ENCODE assay signal across 8 cellular contexts in genomic region chr15:83066761-83067637, GRCh38. TPM values are rescaled to one million over a fixed set of nuclear protein-coding genes. Genes with fewer than 3 reads are reported as not detected.
A peak's percentile ranks its signal among the peaks of the same experiment; 100 is the strongest.
DNase-seq lines count a peak whose midpoint lies in the region; TF ChIP-seq lines count a peak whose summit lies in the region.

Gene BTBD1 (minus strand): TSS chr15:83067252. CDS start chr15:83067151, 101 bp downstream.

- no peak for TF ChIP-seq CTCF in suprapubic skin (IDR thresholded peaks at IDR 0.05)

- H3K9me3 ChIP-seq in HAP-1 (no peaks in the 10 kb centered on the region; the same call in 1 of the 2 replicates), SK-N-MC (ENCODE audit: low read depth, low read length) (no peaks in the 10 kb centered on the region), suprapubic skin (no peaks in the 10 kb centered on the region)

- H3K36me3 ChIP-seq in HAP-1 (replicated peaks) (peaks cover under 1% of the 10 kb centered on the region; the same call in 1 of the 2 replicates), SK-N-MC (ENCODE audit: insufficient read depth, low read length) (no peaks in the 10 kb centered on the region), suprapubic skin (no peaks in the 10 kb centered on the region)

- TF ChIP-seq EP300 in suprapubic skin (IDR thresholded peaks at IDR 0.05), result no peak

- TF ChIP-seq POLR2A in suprapubic skin (IDR thresholded peaks at IDR 0.05), result peak; percentile 67 to 85

- H3K4me3 ChIP-seq in HAP-1 (peak within 1 kb of the TSS; percentile 60), SK-N-MC (peak within 1 kb of the TSS; percentile 95), suprapubic skin (peak within 1 kb of the TSS; percentile 78)

- peak within 1 kb of the TSS; percentile 89 for H3K9ac ChIP-seq in SK-N-MC (ENCODE audit: insufficient read length)

- H3K27me3 ChIP-seq in HAP-1 (ENCODE audit: low read depth) (no peaks in the 10 kb centered on the region), suprapubic skin (no peaks in the 10 kb centered on the region)

- peaks cover 5% of the 10 kb centered on the region for H3K9me3 Mint-ChIP-seq in activated naive CD4-positive, alpha-beta T cell treated with anti-CD3 and anti-CD28 coated beads, Interleukin-2, amount 10 ng/mL, durations not matched to agents 7 days and 5 days

- peaks cover 11% of the 10 kb centered on the region for H3K36me3 Mint-ChIP-seq in activated naive CD4-positive, alpha-beta T cell treated with anti-CD3 and anti-CD28 coated beads, Interleukin-2, amount 10 ng/mL, durations not matched to agents 7 days and 5 days

- peaks cover 36% of the 10 kb centered on the region for H3K4me1 ChIP-seq in HAP-1
- peaks cover 46% of the 10 kb centered on the region for H3K4me1 ChIP-seq in suprapubic skin

- in situ Hi-C loops in HAP-1 (cut with MboI; ENCODE audit: low sequenced_read_pairs), result no loop called here

- DNase-seq in GM04503 (ENCODE audit: low read depth) (peak; percentile 79), HAP-1 (ENCODE audit: low spot score in 2 of 2) (peak; percentile 99), M059J (ENCODE audit: low read depth) (peak; percentile 95), SK-N-MC (ENCODE audit: low read depth, low spot score) (no peak), germinal center (ENCODE audit: low spot score) (peak; percentile 95), occipital lobe (lab: John Stamatoyannopoulos, UW) (peak; percentile 88), suprapubic skin (ENCODE audit: low spot score in 2 of 2) (peak; percentile 93 to 96)
- DNase-seq in activated naive CD4-positive, alpha-beta T cell treated with anti-CD3 and anti-CD28 coated beads, Interleukin-2, amount 10 ng/mL, durations not matched to agents 7 days and 5 days, result peak; percentile 86

- H3K27me3 Mint-ChIP-seq in activated naive CD4-positive, alpha-beta T cell treated with anti-CD3 and anti-CD28 coated beads, Interleukin-2, amount 10 ng/mL, durations not matched to agents 7 days and 5 days, result no peaks in the 10 kb centered on the region

- H3K4me1 Mint-ChIP-seq in activated naive CD4-positive, alpha-beta T cell treated with anti-CD3 and anti-CD28 coated beads, Interleukin-2, amount 10 ng/mL, durations not matched to agents 7 days and 5 days, result peaks cover 19% of the 10 kb centered on the region

- H3K27ac ChIP-seq in SK-N-MC, result peak within 1 kb of the TSS; percentile 84
- peak within 1 kb of the TSS; percentile 90 for H3K27ac ChIP-seq in suprapubic skin

- H3K4me3 Mint-ChIP-seq in activated naive CD4-positive, alpha-beta T cell treated with anti-CD3 and anti-CD28 coated beads, Interleukin-2, amount 10 ng/mL, durations not matched to agents 7 days and 5 days, result peak within 1 kb of the TSS; percentile 75

- 0% methylated on average over 27 of the region's 86 CpGs for WGBS in suprapubic skin

- H3K27ac Mint-ChIP-seq in activated naive CD4-positive, alpha-beta T cell treated with anti-CD3 and anti-CD28 coated beads, Interleukin-2, amount 10 ng/mL, durations not matched to agents 7 days and 5 days, result peak within 1 kb of the TSS; percentile 74

- CTCF ChIA-PET in activated naive CD4-positive, alpha-beta T cell treated with anti-CD3 and anti-CD28 coated beads, Interleukin-2, amount 10 ng/mL, durations not matched to agents 7 days and 5 days (lab: Charles Lee), result no interaction called here

RNA-seq across cellular contexts. Expression of gene BTBD1, which starts in this region (rescaled TPM):
- 82.6 and 102 TPM in 2 replicates for total RNA-seq in M059J (2014; rRNA removed; shearing (Covaris generic))
- total RNA-seq in occipital lobe (150 TPM), suprapubic skin (10 to 100 TPM; 43.9 to 54.3 (median 50.0) TPM)
